Comparison of ENCODE assay signal across 8 cellular contexts in genomic region chr1:9235123-9235513, GRCh38. TPM values are rescaled to one million over a fixed set of nuclear protein-coding genes. Genes with fewer than 3 reads are reported as not detected.
DNase-seq lines count a peak whose midpoint lies in the region; ATAC-seq and TF ChIP-seq lines count a peak whose summit lies in the region.

No MANE protein-coding gene starts in this region.

- H2BK120ac ChIP-seq in H9 (ENCODE audit: low read depth, low read length, poor library complexity, severe bottlenecking): no peak overlapping the region

- intact Hi-C loops in PC-3 (cut with micrococcal nuclease): no loop called here

- no peak overlapping the region for H3K18ac ChIP-seq in H9 (ENCODE audit: insufficient read length, low read depth, low read length)

- H3K56ac ChIP-seq in H9 (ENCODE audit: insufficient read length, low read depth, low read length): no peak overlapping the region

- H3K27me3 ChIP-seq in H9 (ENCODE audit: insufficient read depth, low read length): no peaks in the 10 kb centered on the region
- H3K27me3 ChIP-seq in PC-3 (ENCODE audit: low read length): no peaks in the 10 kb centered on the region
- H3K27me3 ChIP-seq in effector memory CD4-positive, alpha-beta T cell (replicated peaks; ENCODE audit: control insufficient read depth, insufficient read depth, low read length, poor library complexity, severe bottlenecking): no peaks in the 10 kb centered on the region

- CTCF ChIA-PET in PC-3 (lab: Charles Lee): interaction anchor here (0.6 to 1.3 kb wide), 5 partner anchors 33 to 256 kb away, joined by 3 to 9 read pairs (median 5); no protein-coding TSS in a partner anchor

- no peak overlapping the region for H3K23ac ChIP-seq in H9 (ENCODE audit: insufficient read length, low read depth, low read length)

- no peak for TF ChIP-seq CTCF in H9 (conservative IDR thresholded peaks at IDR 0.05)
- TF ChIP-seq CTCF in PC-3 (conservative IDR thresholded peaks at IDR 0.05; ENCODE audit: low read depth, low read length): no peak

- H2AK5ac ChIP-seq in H9 (ENCODE audit: insufficient read length, low read length): no peak overlapping the region

- H3T11ph ChIP-seq in H9 (ENCODE audit: low read length): no peak overlapping the region

- no peak overlapping the region for H4K91ac ChIP-seq in H9 (ENCODE audit: insufficient read length, low read depth, low read length)

- no peak overlapping the region for H2BK5ac ChIP-seq in H9 (ENCODE audit: insufficient read length, low read length)

- H3K4me2 ChIP-seq in H9 (ENCODE audit: insufficient read depth, insufficient read length, low read length): peak overlapping the region; percentile 79
- peak overlapping the region; percentile 93 for H3K4me2 ChIP-seq in PC-3 (ENCODE audit: low read length)

- H3K4me1 ChIP-seq in H9 (ENCODE audit: insufficient read depth, low read length): 0 out of 2 replicates have a peak, but pooled peaks cover 3% of the 10 kb centered on the region
- peaks cover 3% of the 10 kb centered on the region; the same call in 1 of the 2 replicates for H3K4me1 ChIP-seq in PC-3 (ENCODE audit: insufficient read depth, low read length)
- H3K4me1 ChIP-seq in effector memory CD4-positive, alpha-beta T cell (ENCODE audit: control insufficient read depth, insufficient read depth, low read length, poor library complexity, severe bottlenecking): peaks cover 20% of the 10 kb centered on the region

- peaks cover 19 to 29% of the 10 kb centered on the region in 2 experiments for H3K4me1 Mint-ChIP-seq in H9
- peaks cover 31 to 47% of the 10 kb centered on the region in 2 donors for H3K4me1 Mint-ChIP-seq in natural killer cell treated with Interleukin-12 subunit alpha and Interleukin-12 subunit beta and Interleukin-15 and Interleukin-18, amount 100 ng/mL, for 72 hours (ENCODE audit: low read depth in 2 of 2)

- peak overlapping the region; percentile 74 to 85 for H3K4me3 Mint-ChIP-seq in H9
- peak overlapping the region; percentile 69 for H3K4me3 Mint-ChIP-seq in natural killer cell treated with Interleukin-12 subunit alpha and Interleukin-12 subunit beta and Interleukin-15 and Interleukin-18, amount 100 ng/mL, for 72 hours

- 0 out of 2 replicates have a peak overlapping the region, but pooled peaks have one; percentile 16 for H3K14ac ChIP-seq in H9 (ENCODE audit: insufficient read depth, low read length)

- H2BK15ac ChIP-seq in H9 (ENCODE audit: low read depth, low read length): no peak overlapping the region

- 0 out of 7 replicates have a peak overlapping the region, but pooled peaks of 1 of the 3 experiments have one; percentile 23 for H3K27ac Mint-ChIP-seq in H9
- peak overlapping the region; percentile 48 to 65 for H3K27ac Mint-ChIP-seq in natural killer cell treated with Interleukin-12 subunit alpha and Interleukin-12 subunit beta and Interleukin-15 and Interleukin-18, amount 100 ng/mL, for 72 hours

- H3K4ac ChIP-seq in H9 (ENCODE audit: low read depth, low read length): no peak overlapping the region

- H3K9me3 ChIP-seq in H9 (ENCODE audit: control insufficient read depth, low read depth, low read length) (no peaks in the 10 kb centered on the region), PC-3 (ENCODE audit: low read length) (no peaks in the 10 kb centered on the region)
- no peaks in the 10 kb centered on the region for H3K9me3 ChIP-seq in effector memory CD4-positive, alpha-beta T cell (ENCODE audit: control insufficient read depth, low read length)

- H3K9me2 ChIP-seq in PC-3 (replicated peaks; ENCODE audit: low read length): no peaks in the 10 kb centered on the region

- BruUV-seq in PC-3 (replicated peaks; lab: Mats Ljungman, UMichigan): no TSS peak

- no peaks in the 10 kb centered on the region for H3K36me3 Mint-ChIP-seq in H9 (ENCODE audit: insufficient read depth in 1 of 3, low read depth in 3 of 3)
- no peaks in the 10 kb centered on the region for H3K36me3 Mint-ChIP-seq in natural killer cell treated with Interleukin-12 subunit alpha and Interleukin-12 subunit beta and Interleukin-15 and Interleukin-18, amount 100 ng/mL, for 72 hours

- POLR2A ChIA-PET in PC-3 (lab: Charles Lee; ENCODE audit: unreplicated experiment): interaction anchor here (0.6 kb wide), 1 partner anchor 54 kb away, joined by 3 read pairs; no protein-coding TSS in a partner anchor

- H2BK12ac ChIP-seq in H9 (ENCODE audit: insufficient read length, low read depth, low read length): no peak overlapping the region

- H3K27ac ChIP-seq in H9 (ENCODE audit: insufficient read length, low read depth, low read length): no peak overlapping the region
- no peak overlapping the region for H3K27ac ChIP-seq in PC-3 (ENCODE audit: low read length)
- H3K27ac ChIP-seq in effector memory CD4-positive, alpha-beta T cell (ENCODE audit: insufficient read depth, low read length, poor library complexity, severe bottlenecking): peak overlapping the region; percentile 77

- no peaks in the 10 kb centered on the region for H3K79me1 ChIP-seq in H9 (ENCODE audit: insufficient read depth, low read depth, low read length, poor library complexity, severe bottlenecking)

- H4K5ac ChIP-seq in H9 (ENCODE audit: insufficient read length, low read depth, low read length): no peak overlapping the region

- H4K20me1 ChIP-seq in H9 (ENCODE audit: control insufficient read depth, insufficient read depth, insufficient read length) (no peaks in the 10 kb centered on the region), PC-3 (ENCODE audit: low read length) (no peaks in the 10 kb centered on the region)

- H3K9me3 Mint-ChIP-seq in H9: no peaks in the 10 kb centered on the region
- H3K9me3 Mint-ChIP-seq in natural killer cell treated with Interleukin-12 subunit alpha and Interleukin-12 subunit beta and Interleukin-15 and Interleukin-18, amount 100 ng/mL, for 72 hours: no peaks in the 10 kb centered on the region

- H2AFZ ChIP-seq in H9 (ENCODE audit: low read length): no peak overlapping the region
- peak overlapping the region; percentile 50; the same call in 1 of the 2 replicates for H2AFZ ChIP-seq in PC-3 (ENCODE audit: low read length)

- H3K27me3 Mint-ChIP-seq in H9 (ENCODE audit: low read depth): peaks cover 6% of the 10 kb centered on the region
- H3K27me3 Mint-ChIP-seq in natural killer cell treated with Interleukin-12 subunit alpha and Interleukin-12 subunit beta and Interleukin-15 and Interleukin-18, amount 100 ng/mL, for 72 hours: no peaks in the 10 kb centered on the region

- DNase-seq in DMS53 (lab: John Stamatoyannopoulos, UW) (peak; percentile 79), H9 (peak; percentile 43), PC-3 (peak; percentile 31), amygdala (lab: John Stamatoyannopoulos, UW) (no peak), NCI-H774 (lab: John Stamatoyannopoulos, UW) (no peak)
- DNase-seq in effector memory CD4-positive, alpha-beta T cell: no peak
- DNase-seq in natural killer cell treated with Interleukin-12 subunit alpha and Interleukin-12 subunit beta and Interleukin-15 and Interleukin-18, amount 100 ng/mL, for 72 hours (ENCODE audit: low spot score): no peak
- DNase-seq in stimulated activated CD4-positive, alpha-beta T cell treated with anti-CD3 and anti-CD28 coated beads, Interleukin-2, amount 100 ng/mL, for 48 hours: no peak

- H4K8ac ChIP-seq in H9 (replicated peaks; ENCODE audit: insufficient read length, low read depth, low read length): no peak overlapping the region

- H3K4me3 ChIP-seq in PC-3 (ENCODE audit: low read length): peak overlapping the region; percentile 88
- peak overlapping the region; percentile 51 for H3K4me3 ChIP-seq in effector memory CD4-positive, alpha-beta T cell (ENCODE audit: insufficient read depth, low read depth, low read length, poor library complexity, severe bottlenecking)

- peaks cover 4% of the 10 kb centered on the region for H3K23me2 ChIP-seq in H9 (ENCODE audit: insufficient read length, low read depth, low read length, poor library complexity, severe bottlenecking)

- peak overlapping the region; percentile 67 for H3K9ac ChIP-seq in H9 (ENCODE audit: extremely low read depth, insufficient read length, low read length)
- peak overlapping the region; percentile 81 for H3K9ac ChIP-seq in PC-3 (ENCODE audit: low read length)

- no peak overlapping the region for H2BK20ac ChIP-seq in H9 (ENCODE audit: low read depth, low read length, poor library complexity, severe bottlenecking)

- H3K79me2 ChIP-seq in H9 (ENCODE audit: insufficient read depth, low read length): no peaks in the 10 kb centered on the region
- peaks cover 5% of the 10 kb centered on the region; the same call in 1 of the 2 replicates for H3K79me2 ChIP-seq in PC-3 (ENCODE audit: low read length)

- H3K36me3 ChIP-seq in PC-3 (ENCODE audit: low read depth, low read length): no peaks in the 10 kb centered on the region
- no peaks in the 10 kb centered on the region for H3K36me3 ChIP-seq in effector memory CD4-positive, alpha-beta T cell (ENCODE audit: control insufficient read depth, insufficient read depth, low read length)

- WGBS in H9 (ENCODE audit: extremely low coverage, insufficient read length, low lambda C conversion rate): no CpG with 5 or more reads among the region's 23 CpGs

- ATAC-seq in PC-3: no peak; the same call in 1 of the 2 replicates
- ATAC-seq in natural killer cell treated with Interleukin-12 subunit alpha and Interleukin-12 subunit beta and Interleukin-15 and Interleukin-18, amount 100 ng/mL, for 72 hours: no peak

- H3F3A ChIP-seq in PC-3 (ENCODE audit: low read length, unreplicated experiment): no peaks in the 10 kb centered on the region

RNA-seq across cellular contexts. Expression of gene H6PD, which starts 0.5 kb away (rescaled TPM):
- total RNA-seq in H9 (2021): 7.6 and 7.9 TPM in 2 replicates
- total RNA-seq in PC-3 (2014; rRNA removed): 6.8 and 8.9 TPM in 2 replicates
- total RNA-seq in natural killer cell treated with Interleukin-12 subunit alpha and Interleukin-12 subunit beta and Interleukin-15 and Interleukin-18, amount 100 ng/mL, for 72 hours: 10 to 100 TPM; 14.1 to 15.1 TPM

RNA-seq across cellular contexts. Expression of gene SPSB1, which starts 57.6 kb away (rescaled TPM):
- total RNA-seq in H9 (2021) (2.7 and 2.9 TPM in 2 replicates), PC-3 (2014; rRNA removed) (18.1 and 32.9 TPM in 2 replicates)
- 1 to 10 TPM in 1 of 2 donors, under 1 TPM in 1; 0.78 to 1.4 TPM for total RNA-seq in natural killer cell treated with Interleukin-12 subunit alpha and Interleukin-12 subunit beta and Interleukin-15 and Interleukin-18, amount 100 ng/mL, for 72 hours

Comparison
In these comparisons a context has a peak if more than half of its experiments do, and no peak if none do; other contexts are left out.
1. DNase-seq: peak in DMS53 (single experiment), H9 (single experiment) and PC-3 (single experiment); none in effector memory CD4-positive, alpha-beta T cell (0 of 3), natural killer cell treated with Interleukin-12 subunit alpha and Interleukin-12 subunit beta and Interleukin-15 and Interleukin-18, amount 100 ng/mL, for 72 hours (single experiment), amygdala (0 of 56), NCI-H774 (single experiment) and stimulated activated CD4-positive, alpha-beta T cell treated with anti-CD3 and anti-CD28 coated beads, Interleukin-2, amount 100 ng/mL, for 48 hours (0 of 2).